26 cellular contexts compared by ENCODE assay signal in the genomic region with DNA sequence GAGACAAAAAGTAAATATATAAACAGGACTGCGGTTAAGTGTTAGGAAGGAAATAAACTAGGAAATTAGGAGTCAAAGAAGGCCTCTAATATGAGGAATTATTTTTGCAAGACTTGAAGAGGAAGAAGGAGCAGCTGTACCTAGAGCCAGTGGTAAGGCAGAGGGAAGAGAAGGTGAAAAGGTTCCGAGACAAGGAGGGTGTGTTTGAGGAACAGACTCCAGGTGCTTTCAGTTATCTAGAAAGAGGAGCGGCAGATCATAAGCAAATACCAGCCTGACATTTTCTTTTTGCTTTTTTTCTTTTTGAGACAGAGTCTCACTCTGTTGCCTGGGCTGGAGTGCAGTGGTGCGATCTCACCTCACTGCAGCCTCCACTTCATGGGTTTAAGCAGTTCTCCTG.
"Had no signal": no experiment of that assay in that cellular context is flagged by ENCODE, and none has a peak within 500 bp of the region (broad histone marks: within the 10 kb centered on the region; RNA-seq: fewer than 3 reads in every experiment).

No MANE protein-coding gene starts in this region.

- H3K9me3 ChIP-seq: left lung, right atrium auricular region, right lobe of liver, suprapubic skin, thoracic aorta, tibial artery, upper lobe of right lung had no signal

- H3K4me1 Mint-ChIP-seq: naive thymus-derived CD8-positive, alpha-beta T cell; neural crest cell had no signal

- H3K27me3 Mint-ChIP-seq: naive thymus-derived CD8-positive, alpha-beta T cell; progenitor cell of endocrine pancreas; stimulated activated naive CD8-positive, alpha-beta T cell treated with anti-CD3 and anti-CD28 coated beads, Interleukin-15, Interleukin-2, amounts not matched to agents 100 ng/mL and 50 ng/mL, for 24 hours had no signal

- H3K9ac ChIP-seq: parathyroid adenoma had no signal

- DNase-seq: head of caudate nucleus; hippocampal formation; kidney glomerular epithelial cell; left cardiac atrium; left lung; midbrain; naive thymus-derived CD8-positive, alpha-beta T cell; occipital lobe; right lobe of liver; stimulated activated CD4-positive, alpha-beta T cell treated with anti-CD3 and anti-CD28 coated beads, Interleukin-12 subunit alpha, Interleukin-12 subunit beta, amount 100 ng/mL, for 4 hours; stimulated activated CD4-positive, alpha-beta T cell treated with anti-CD3 and anti-CD28 coated beads, Interleukin-15, amount 100 ng/mL, for 24 hours; stimulated activated CD4-positive, alpha-beta T cell treated with anti-CD3 and anti-CD28 coated beads, Interleukin-2, amount 100 ng/mL, for 24 hours; stimulated activated CD4-positive, alpha-beta T cell treated with anti-CD3 and anti-CD28 coated beads, Interleukin-4, amount 100 ng/mL, for 1 hour; stimulated activated naive CD4-positive, alpha-beta T cell; tibial artery; trophoblast cell; upper lobe of right lung had no signal

- H3K27me3 ChIP-seq: left lung, right atrium auricular region, right lobe of liver, suprapubic skin, tibial artery, upper lobe of right lung had no signal

- H3K27ac ChIP-seq: left lung, parathyroid adenoma, right atrium auricular region, right lobe of liver, suprapubic skin, thoracic aorta, tibial artery, upper lobe of right lung had no signal

- H3K36me3 Mint-ChIP-seq: naive thymus-derived CD8-positive, alpha-beta T cell had no signal

- H3K4me3 ChIP-seq: left lung, lung, right atrium auricular region, right lobe of liver, suprapubic skin, thoracic aorta, tibial artery, upper lobe of right lung had no signal

- H3K4me1 ChIP-seq: left lung, right lobe of liver, upper lobe of right lung had no signal

- H3K4me3 Mint-ChIP-seq: naive thymus-derived CD8-positive, alpha-beta T cell; nephron; neural crest cell; stimulated activated naive CD8-positive, alpha-beta T cell treated with anti-CD3 and anti-CD28 coated beads, Interleukin-15, Interleukin-2, amounts not matched to agents 100 ng/mL and 50 ng/mL, for 24 hours had no signal

- H3K36me3 ChIP-seq: left lung, right atrium auricular region, right lobe of liver, suprapubic skin, thoracic aorta, tibial artery, upper lobe of right lung had no signal

- H2AFZ ChIP-seq: parathyroid adenoma had no signal

- H3K9me3 Mint-ChIP-seq: naive thymus-derived CD8-positive, alpha-beta T cell; nephron; neural crest cell; stimulated activated naive CD8-positive, alpha-beta T cell treated with anti-CD3 and anti-CD28 coated beads, Interleukin-15, Interleukin-2, amounts not matched to agents 100 ng/mL and 50 ng/mL, for 24 hours had no signal

- H3K27ac Mint-ChIP-seq: naive thymus-derived CD8-positive, alpha-beta T cell; nephron; progenitor cell of endocrine pancreas; stimulated activated naive CD8-positive, alpha-beta T cell treated with anti-CD3 and anti-CD28 coated beads, Interleukin-15, Interleukin-2, amounts not matched to agents 100 ng/mL and 50 ng/mL, for 24 hours had no signal

- ATAC-seq: left cardiac atrium; left lung; naive thymus-derived CD8-positive, alpha-beta T cell; right lobe of liver; upper lobe of right lung had no signal
